10 cellular contexts compared by ENCODE assay signal in genomic region chr15:98344591-98344990, GRCh38.
"Had no signal": no experiment of that assay in that cellular context is flagged by ENCODE, and none has a peak within 500 bp of the region (broad histone marks: within the 10 kb centered on the region; RNA-seq: fewer than 3 reads in every experiment).

No MANE protein-coding gene starts in this region.

- H3K4me1 ChIP-seq: HAP-1 had no signal

- FAIRE-seq: H54 had no signal

- H3K9ac ChIP-seq: GM23248 had no signal

- DNase-seq: GM23248, GOT3, H7, H9, HCEC 1CT, HFFc6 had no signal

- H3K9me3 ChIP-seq: HAP-1 had no signal

- H3K27ac ChIP-seq: GM23248 had no signal

- ATAC-seq: GM23338, HCT116 had no signal

- H3K4me2 ChIP-seq: GM23338 had no signal

- H3K36me3 ChIP-seq: HAP-1 had no signal

- H3K4me3 ChIP-seq: GM23248, GM23338, HAP-1 had no signal

- H2AFZ ChIP-seq: GM23248, GM23338 had no signal
